Comparison of ENCODE assay signal across 16 cellular contexts in the genomic region with DNA sequence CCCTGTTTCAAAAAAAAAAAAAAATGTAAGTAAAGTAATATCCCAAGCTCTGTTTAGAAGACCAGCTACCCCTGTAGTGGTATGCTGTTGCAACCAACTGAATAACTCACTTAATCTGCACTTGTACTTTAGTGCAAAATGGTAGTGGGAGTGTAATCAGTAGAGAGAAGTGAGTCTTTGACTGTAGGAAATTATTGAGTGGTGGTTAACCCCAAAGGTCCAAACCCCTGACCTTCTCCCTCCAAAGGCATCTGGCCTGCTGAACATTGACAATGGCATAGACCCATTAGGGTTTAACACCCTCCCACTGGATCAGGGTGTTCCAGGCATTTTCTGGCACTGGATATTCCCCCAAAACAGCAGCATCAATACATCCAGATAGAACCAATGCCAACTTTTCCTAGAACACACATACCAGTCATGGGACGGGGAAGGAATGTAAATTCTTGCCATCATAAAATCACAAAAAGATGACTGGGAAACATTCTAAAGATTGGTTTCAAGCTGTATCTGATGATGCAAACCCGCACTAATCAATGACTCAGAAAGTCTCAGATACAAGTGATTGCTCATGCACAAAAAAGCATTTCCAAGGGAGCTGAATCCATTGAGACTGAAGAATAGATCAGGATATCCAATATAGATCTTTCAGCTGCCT.
DNase-seq lines count a peak whose midpoint lies in the region; ATAC-seq and TF ChIP-seq lines count a peak whose summit lies in the region.
"Had no signal": no experiment of that assay in that cellular context is flagged by ENCODE, and none has a peak within 500 bp of the region (broad histone marks: within the 10 kb centered on the region; RNA-seq: fewer than 3 reads in every experiment).

No MANE protein-coding gene starts in this region.

- TF ChIP-seq CTCF in kidney epithelial cell (IDR thresholded peaks at IDR 0.05; ENCODE audit: insufficient read depth, low read length, poor library complexity, severe bottlenecking): no peak

- H3K36me3 ChIP-seq in kidney epithelial cell (ENCODE audit: control insufficient read depth, insufficient read depth, low read length): no peaks in the 10 kb centered on the region
- H3K36me3 ChIP-seq: BLaER1, SJCRH30, thoracic aorta had no signal

- H3K4me3 ChIP-seq in kidney epithelial cell (ENCODE audit: low read depth, low read length): no peak overlapping the region
- H3K4me3 ChIP-seq: BLaER1, lung, SJCRH30, thoracic aorta had no signal

- peak; percentile 36 for ATAC-seq in GM18909 (IDR thresholded peaks at IDR 0.05; ENCODE audit: poor library complexity, unreplicated experiment)
- ATAC-seq in GM19467 (IDR thresholded peaks at IDR 0.05; ENCODE audit: unreplicated experiment): no peak

- DNase-seq in AG20443 (ENCODE audit: low spot score) (peak; percentile 15), amniotic stem cell (lab: John Stamatoyannopoulos, UW) (peak; percentile 12), kidney epithelial cell (ENCODE audit: low read depth) (peak; percentile 52), germinal center (ENCODE audit: low spot score) (no peak), NCI-H2171 treated with DMSO at 0.1 percent for 48 hours (lab: John Stamatoyannopoulos, UW) (no peak), DMS53 treated with DMSO at 0.1 percent for 48 hours (lab: John Stamatoyannopoulos, UW; ENCODE audit: unreplicated experiment) (no peak)
- DNase-seq: activated CD4-positive, CD25-positive, alpha-beta regulatory T cell treated with anti-CD3 and anti-CD28 coated beads, Interleukin-2, amount 50 U/mL, for 72 hours; immature natural killer cell; NCI-H2081 treated with DMSO at 0.1 percent for 48 hours; NCI-H524 treated with DMSO at 0.1 percent for 48 hours; SJCRH30 had no signal

- H3K27me3 ChIP-seq in kidney epithelial cell (ENCODE audit: control insufficient read depth, insufficient read depth, low read length): no peaks in the 10 kb centered on the region
- H3K27me3 ChIP-seq: BLaER1, SJCRH30 had no signal

Comparison
In these comparisons a context has a peak if more than half of its experiments do, and no peak if none do; other contexts are left out.
1. DNase-seq: peak in AG20443 (single experiment), amniotic stem cell (single experiment) and kidney epithelial cell (single experiment); none in germinal center (single experiment), NCI-H2171 treated with DMSO at 0.1 percent for 48 hours (single experiment) and DMS53 treated with DMSO at 0.1 percent for 48 hours (single experiment).